24 cellular contexts compared by ENCODE assay signal in genomic region chr21:36776981-36777617, GRCh38.
"Had no signal": no experiment of that assay in that cellular context is flagged by ENCODE, and none has a peak within 500 bp of the region (broad histone marks: within the 10 kb centered on the region; RNA-seq: fewer than 3 reads in every experiment).

No MANE protein-coding gene starts in this region.

- H3K9me3 Mint-ChIP-seq: activated B cell treated with CpG ODN at 0.5 μM for 24 hours; activated CD4-positive, alpha-beta memory T cell treated with anti-CD3 and anti-CD28 coated beads, Interleukin-2, amount 10 ng/mL, durations not matched to agents 7 days and 5 days; activated naive CD8-positive, alpha-beta T cell treated with anti-CD3 and anti-CD28 coated beads for 36 hours; activated T-helper 17 cell treated with anti-CD3 and anti-CD28 coated beads, Interleukin-2, amount 50 U/mL, for 72 hours; central memory CD8-positive, alpha-beta T cell; dendritic cell treated with granulocyte-macrophage colony-stimulating factor and Interleukin-4, amounts not matched to agents 40 ng/mL and 50 ng/mL, for 4 days had no signal

- H3K36me3 Mint-ChIP-seq: activated CD8-positive, alpha-beta memory T cell treated with anti-CD3 and anti-CD28 coated beads, Interleukin-2, amount 10 ng/mL, durations not matched to agents 7 days and 5 days; activated naive CD8-positive, alpha-beta T cell treated with anti-CD3 and anti-CD28 coated beads for 36 hours had no signal

- DNase-seq: activated B cell treated with CpG ODN at 0.5 μM for 24 hours; activated CD4-positive, alpha-beta memory T cell treated with anti-CD3 and anti-CD28 coated beads, Interleukin-2, amount 10 ng/mL, durations not matched to agents 7 days and 5 days; activated CD4-positive, alpha-beta T cell treated with anti-CD3 and anti-CD28 coated beads for 4 hours; activated CD8-positive, alpha-beta memory T cell treated with anti-CD3 and anti-CD28 coated beads, Interleukin-2, amount 10 ng/mL, durations not matched to agents 7 days and 5 days; activated naive CD4-positive, alpha-beta T cell; activated naive CD8-positive, alpha-beta T cell treated with anti-CD3 and anti-CD28 coated beads for 36 hours; activated T-cell treated with anti-CD3 and anti-CD28 coated beads, Interleukin-2, amount 50 U/mL, for 1 hour; brain microvascular endothelial cell; effector memory CD4-positive, alpha-beta T cell; esophagus squamous epithelium; stimulated activated CD4-positive, alpha-beta T cell treated with anti-CD3 and anti-CD28 coated beads, Interleukin-12 subunit alpha, Interleukin-12 subunit beta, amount 100 ng/mL, for 4 hours; stimulated activated CD4-positive, alpha-beta T cell treated with anti-CD3 and anti-CD28 coated beads, Interleukin-1b, Interleukin-23, amount 100 ng/mL, for 48 hours; stimulated activated CD8-positive, alpha-beta memory T cell treated with anti-CD3 and anti-CD28 coated beads, Interleukin-4, amount 100 ng/mL, for 48 hours; stimulated activated naive CD4-positive, alpha-beta T cell treated with Interleukin-2 at 50 U/mL for 16 hours; T-helper 2 cell; transverse colon had no signal

- H3K4me1 ChIP-seq: vagina had no signal

- H3K9me3 ChIP-seq: esophagus squamous epithelium, transverse colon, vagina had no signal

- H3K36me3 ChIP-seq: brain microvascular endothelial cell, esophagus squamous epithelium, transverse colon, vagina had no signal

- ATAC-seq: activated CD8-positive, alpha-beta memory T cell treated with anti-CD3 and anti-CD28 coated beads, Interleukin-2, amount 10 ng/mL, durations not matched to agents 7 days and 5 days; activated T-helper 17 cell treated with anti-CD3 and anti-CD28 coated beads, Interleukin-2, amount 50 U/mL, for 72 hours had no signal

- H3K27me3 Mint-ChIP-seq: activated B cell treated with CpG ODN at 0.5 μM for 24 hours; activated CD4-positive, alpha-beta memory T cell treated with anti-CD3 and anti-CD28 coated beads, Interleukin-2, amount 10 ng/mL, durations not matched to agents 7 days and 5 days; activated CD8-positive, alpha-beta memory T cell treated with anti-CD3 and anti-CD28 coated beads, Interleukin-2, amount 10 ng/mL, durations not matched to agents 7 days and 5 days; activated naive CD8-positive, alpha-beta T cell treated with anti-CD3 and anti-CD28 coated beads for 36 hours; activated T-helper 17 cell treated with anti-CD3 and anti-CD28 coated beads, Interleukin-2, amount 50 U/mL, for 72 hours; central memory CD8-positive, alpha-beta T cell; dendritic cell treated with granulocyte-macrophage colony-stimulating factor and Interleukin-4, amounts not matched to agents 40 ng/mL and 50 ng/mL, for 4 days; memory B cell; progenitor cell of endocrine pancreas had no signal

- H3K27ac ChIP-seq: brain microvascular endothelial cell, esophagus squamous epithelium, hepatocyte, transverse colon, vagina had no signal

- H3K4me1 Mint-ChIP-seq: activated B cell treated with CpG ODN at 0.5 μM for 24 hours; activated CD4-positive, alpha-beta memory T cell treated with anti-CD3 and anti-CD28 coated beads, Interleukin-2, amount 10 ng/mL, durations not matched to agents 7 days and 5 days; activated CD8-positive, alpha-beta memory T cell treated with anti-CD3 and anti-CD28 coated beads, Interleukin-2, amount 10 ng/mL, durations not matched to agents 7 days and 5 days; activated naive CD8-positive, alpha-beta T cell treated with anti-CD3 and anti-CD28 coated beads for 36 hours; activated T-helper 17 cell treated with anti-CD3 and anti-CD28 coated beads, Interleukin-2, amount 50 U/mL, for 72 hours; central memory CD8-positive, alpha-beta T cell; memory B cell had no signal

- H3K27me3 ChIP-seq: brain microvascular endothelial cell, esophagus squamous epithelium, hepatocyte, transverse colon, vagina had no signal

- H3K27ac Mint-ChIP-seq: activated B cell treated with CpG ODN at 0.5 μM for 24 hours; activated CD4-positive, alpha-beta memory T cell treated with anti-CD3 and anti-CD28 coated beads, Interleukin-2, amount 10 ng/mL, durations not matched to agents 7 days and 5 days; activated CD8-positive, alpha-beta memory T cell treated with anti-CD3 and anti-CD28 coated beads, Interleukin-2, amount 10 ng/mL, durations not matched to agents 7 days and 5 days; activated naive CD8-positive, alpha-beta T cell treated with anti-CD3 and anti-CD28 coated beads for 36 hours; activated T-helper 17 cell treated with anti-CD3 and anti-CD28 coated beads, Interleukin-2, amount 50 U/mL, for 72 hours; dendritic cell treated with granulocyte-macrophage colony-stimulating factor and Interleukin-4, amounts not matched to agents 40 ng/mL and 50 ng/mL, for 4 days; memory B cell; progenitor cell of endocrine pancreas had no signal

- H3K4me3 Mint-ChIP-seq: activated B cell treated with CpG ODN at 0.5 μM for 24 hours; activated CD4-positive, alpha-beta memory T cell treated with anti-CD3 and anti-CD28 coated beads, Interleukin-2, amount 10 ng/mL, durations not matched to agents 7 days and 5 days; activated CD8-positive, alpha-beta memory T cell treated with anti-CD3 and anti-CD28 coated beads, Interleukin-2, amount 10 ng/mL, durations not matched to agents 7 days and 5 days; activated naive CD8-positive, alpha-beta T cell treated with anti-CD3 and anti-CD28 coated beads for 36 hours; activated T-helper 17 cell treated with anti-CD3 and anti-CD28 coated beads, Interleukin-2, amount 50 U/mL, for 72 hours; central memory CD8-positive, alpha-beta T cell; dendritic cell treated with granulocyte-macrophage colony-stimulating factor and Interleukin-4, amounts not matched to agents 40 ng/mL and 50 ng/mL, for 4 days; memory B cell; neural crest cell had no signal

- H3K4me3 ChIP-seq: esophagus squamous epithelium, hepatocyte, transverse colon, vagina had no signal
